In the genomic region with DNA sequence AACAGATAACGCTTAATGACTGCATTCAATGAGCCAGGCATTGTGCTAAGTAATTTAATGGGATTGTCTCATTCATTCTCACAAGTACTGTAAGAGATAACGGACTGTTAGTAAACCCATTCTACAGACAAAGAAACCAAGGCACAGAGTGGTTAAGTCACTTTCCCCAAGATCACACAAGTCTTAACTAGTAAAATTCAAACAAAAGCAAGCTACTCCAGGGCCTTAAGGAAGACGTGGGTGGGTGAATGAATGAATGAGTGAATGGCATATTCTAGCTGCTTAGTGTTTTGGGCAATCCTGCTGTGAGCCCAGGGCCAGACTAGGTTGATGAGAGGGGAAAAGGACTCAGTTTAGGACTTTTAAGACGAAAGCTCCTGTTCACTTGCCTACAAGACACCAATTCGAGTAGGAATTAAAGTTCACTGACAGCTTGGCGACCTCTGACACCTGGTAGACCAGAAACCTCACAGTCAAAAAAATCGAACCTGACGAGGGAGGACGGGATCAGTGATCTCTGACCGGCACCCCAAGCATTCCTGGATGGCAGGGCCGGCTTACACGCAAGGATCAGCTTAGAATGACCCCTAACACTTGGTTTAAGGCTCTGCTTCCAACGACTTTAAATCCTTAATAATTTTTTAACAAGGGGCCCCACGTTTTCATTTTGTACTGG, we compare ENCODE assay signal across 8 cellular contexts.
A peak's percentile ranks its signal among the peaks of the same experiment; 100 is the strongest.
DNase-seq lines count a peak whose midpoint lies in the region; ATAC-seq and TF ChIP-seq lines count a peak whose summit lies in the region.

No MANE protein-coding gene starts in this region.

- H3K36me3 Mint-ChIP-seq in effector memory CD8-positive, alpha-beta T cell (ENCODE audit: insufficient read depth) = peaks cover 5% of the 10 kb centered on the region

- no peaks in the 10 kb centered on the region for H4K20me1 ChIP-seq in OCI-LY1 (ENCODE audit: insufficient read depth, low read length)

- peaks cover 19 to 22% of the 10 kb centered on the region in 2 donors for H3K4me1 Mint-ChIP-seq in effector memory CD8-positive, alpha-beta T cell (ENCODE audit: low read depth in 2 of 2)

- H3K4me1 ChIP-seq in ES-I3 (ENCODE audit: insufficient read depth, low read length) (peaks cover 8% of the 10 kb centered on the region; the same call in 1 of the 2 replicates), OCI-LY1 (ENCODE audit: insufficient read depth, low read length, severe bottlenecking) (peaks cover 35% of the 10 kb centered on the region), neutrophil (ENCODE audit: control insufficient read depth in 1 of 2, insufficient read depth in 1 of 2, low read depth in 1 of 2, low read length in 1 of 2) (peaks cover 16 to 17% of the 10 kb centered on the region in 2 experiments)

- H3K36me3 ChIP-seq in ES-I3 (ENCODE audit: insufficient read depth, low read length) (peaks cover 7% of the 10 kb centered on the region; the same call in 1 of the 2 replicates), OCI-LY1 (ENCODE audit: insufficient read depth, low read length) (peaks cover 32% of the 10 kb centered on the region), neutrophil (no peaks in the 10 kb centered on the region)

- H3F3A ChIP-seq in OCI-LY1 (ENCODE audit: insufficient read depth, low read length) = no peaks in the 10 kb centered on the region

- TF ChIP-seq CTCF in OCI-LY1 (IDR thresholded peaks at IDR 0.05; ENCODE audit: low read length) (no peak), neutrophil (IDR thresholded peaks at IDR 0.05) (no peak)

- H3K9ac ChIP-seq in ES-I3 (ENCODE audit: low read depth, low read length) = peak overlapping the region; percentile 95
- H3K9ac ChIP-seq in OCI-LY1 (ENCODE audit: low read length) = peak overlapping the region; percentile 81

- H3K9me3 ChIP-seq in ES-I3 (ENCODE audit: control insufficient read depth, insufficient read depth, low read length) (no peaks in the 10 kb centered on the region), OCI-LY1 (ENCODE audit: low read length) (no peaks in the 10 kb centered on the region), neutrophil (no peaks in the 10 kb centered on the region)

- peak overlapping the region; percentile 73 for H3K27ac ChIP-seq in OCI-LY1 (ENCODE audit: low read depth, low read length, poor library complexity, severe bottlenecking)
- peak overlapping the region; percentile 88 for H3K27ac ChIP-seq in neutrophil

- H3K27me3 Mint-ChIP-seq in effector memory CD8-positive, alpha-beta T cell = no peaks in the 10 kb centered on the region

- no peaks in the 10 kb centered on the region for H3K9me2 ChIP-seq in OCI-LY1 (ENCODE audit: low read depth, low read length)

- H2AFZ ChIP-seq in OCI-LY1 (ENCODE audit: low read length) = no peak overlapping the region; the same call in 1 of the 2 replicates

- H3K79me2 ChIP-seq in OCI-LY1 (ENCODE audit: insufficient read depth, low read length) = peaks cover 78% of the 10 kb centered on the region

- H3K27ac Mint-ChIP-seq in effector memory CD8-positive, alpha-beta T cell = peak overlapping the region; percentile 95 to 96

- H3K4me3 ChIP-seq in OCI-LY1 (ENCODE audit: low read depth, low read length, poor library complexity, severe bottlenecking) (peak overlapping the region; percentile 93), neutrophil (ENCODE audit: low read depth in 1 of 2, low read length in 1 of 2) (peak overlapping the region; percentile 76 to 87)

- H3K4me3 Mint-ChIP-seq in effector memory CD8-positive, alpha-beta T cell = peak overlapping the region; percentile 91 to 92

- no peak for ATAC-seq in effector memory CD8-positive, alpha-beta T cell (replicated peaks)
- ATAC-seq in HG03432 (IDR thresholded peaks at IDR 0.05; ENCODE audit: unreplicated experiment) (no peak), GM21447 (IDR thresholded peaks at IDR 0.05; ENCODE audit: unreplicated experiment) (no peak)

- no peaks in the 10 kb centered on the region for H3K9me3 Mint-ChIP-seq in effector memory CD8-positive, alpha-beta T cell

- no peaks in the 10 kb centered on the region for H3K27me3 ChIP-seq in OCI-LY1 (ENCODE audit: insufficient read depth, low read length)
- no peaks in the 10 kb centered on the region for H3K27me3 ChIP-seq in neutrophil

- no peak for DNase-seq in effector memory CD8-positive, alpha-beta T cell
- DNase-seq in stimulated activated naive CD4-positive, alpha-beta T cell (lab: John Stamatoyannopoulos, UW) = no peak
- no peak for DNase-seq in NCI-H1694 treated with DMSO at 0.1 percent for 48 hours (lab: John Stamatoyannopoulos, UW)

- H3K4me2 ChIP-seq in OCI-LY1 (ENCODE audit: low read length) = peak overlapping the region; percentile 98
